ENCODE assay signal across 8 cellular contexts in genomic region chr3:155862290-155862982, GRCh38.
DNase-seq lines count a peak whose midpoint lies in the region.
"Not testable (repeated sequence)": the region's sequence is repeated elsewhere in the genome, so short reads cannot be mapped to it uniquely, and the experiment has no call there.

No MANE protein-coding gene starts in this region.

- DNase-seq in ACHN (peak; percentile 70), HS-5 (ENCODE audit: low read depth) (peak; percentile 56), NOMO-1 (lab: John Stamatoyannopoulos, UW; ENCODE audit: unreplicated experiment in 2 of 2) (peak; percentile 46 to 63), T-helper 9 cell (peak; percentile 41), activated T-cell treated with anti-CD3 and anti-CD28 coated beads for 1 hour (ENCODE audit: low read depth) (peak; percentile 25), astrocyte of the hippocampus (ENCODE audit: low read depth, low spot score) (peak; percentile 32), glomerular visceral epithelial cell (ENCODE audit: extremely low spot score) (peak; percentile 70)
- DNase-seq in stimulated activated CD4-positive, alpha-beta T cell treated with anti-CD3 and anti-CD28 coated beads, Interleukin-2, amount 100 ng/mL, for 24 hours: peak; percentile 46 to 61

- in situ Hi-C loops in ACHN (cut with HindIII; ENCODE audit: low pct_ligation_motif_present, low pct_unique_long_range_greater_than_20kb, low sequenced_read_pairs): not testable (repeated sequence)

Comparison
In these comparisons a context has a peak if more than half of its experiments do, and no peak if none do; other contexts are left out.
1. Peak in every context shown above with its lines: DNase-seq.